Comparison of ENCODE assay signal across 1 cellular context in the genomic region with DNA sequence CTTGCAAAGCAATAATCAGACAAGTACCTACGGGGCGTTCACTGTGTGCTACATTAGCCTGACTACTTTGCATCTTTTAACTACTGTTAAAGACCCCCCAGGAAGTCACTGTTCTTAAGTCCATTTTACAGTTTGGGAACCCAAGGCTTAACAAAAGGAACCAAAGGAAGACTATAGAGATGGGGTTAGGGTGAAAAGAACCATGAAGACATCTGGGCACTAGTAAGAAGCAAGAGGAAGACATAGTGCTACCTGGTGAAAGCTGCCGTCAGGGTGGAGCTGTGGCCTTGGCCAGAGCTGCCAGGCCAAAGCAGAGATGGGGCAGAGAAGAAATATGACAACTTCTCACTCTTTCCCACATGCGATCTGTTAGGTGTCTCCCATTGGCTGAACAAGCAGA.
A peak's percentile ranks its signal among the peaks of the same experiment; 100 is the strongest.
TF ChIP-seq lines count a peak whose summit lies in the region.

No MANE protein-coding gene starts in this region.

TF ChIP-seq in GM12878, 131 proteins besides CTCF, POLR2A, EP300 and RAD21 (continued from another document):
- TF ChIP-seq ZNF687 (IDR thresholded peaks at IDR 0.05), result peak; percentile 13; the same call in 1 of the 2 replicates
TF ChIP-seq in GM12878: peak in this region for 1.
